ENCODE assay signal across 1 cellular context in the genomic region with DNA sequence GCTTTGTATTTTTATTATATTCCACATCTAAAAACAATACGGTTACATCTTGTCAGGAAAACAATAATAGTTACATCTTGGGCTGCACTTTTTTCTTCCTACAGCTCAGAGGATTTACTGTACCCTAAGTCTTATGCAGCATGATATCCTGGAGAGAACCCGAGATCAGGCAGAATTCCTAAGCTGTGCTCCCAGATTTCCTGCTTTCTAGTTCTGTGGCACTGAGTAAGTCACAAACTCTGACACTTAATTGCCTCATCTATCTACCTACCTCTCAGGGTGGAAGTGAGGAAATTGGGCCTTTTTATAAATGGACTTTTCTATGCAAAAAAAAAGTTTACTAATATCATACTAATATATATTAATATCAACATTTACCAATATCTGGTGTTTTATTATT.
TF ChIP-seq lines count a peak whose summit lies in the region.

No MANE protein-coding gene starts in this region.

TF ChIP-seq in WTC11, 78 proteins besides CTCF, POLR2A, EP300 and RAD21 (continued from another document):
- TF ChIP-seq, protein P1, sequence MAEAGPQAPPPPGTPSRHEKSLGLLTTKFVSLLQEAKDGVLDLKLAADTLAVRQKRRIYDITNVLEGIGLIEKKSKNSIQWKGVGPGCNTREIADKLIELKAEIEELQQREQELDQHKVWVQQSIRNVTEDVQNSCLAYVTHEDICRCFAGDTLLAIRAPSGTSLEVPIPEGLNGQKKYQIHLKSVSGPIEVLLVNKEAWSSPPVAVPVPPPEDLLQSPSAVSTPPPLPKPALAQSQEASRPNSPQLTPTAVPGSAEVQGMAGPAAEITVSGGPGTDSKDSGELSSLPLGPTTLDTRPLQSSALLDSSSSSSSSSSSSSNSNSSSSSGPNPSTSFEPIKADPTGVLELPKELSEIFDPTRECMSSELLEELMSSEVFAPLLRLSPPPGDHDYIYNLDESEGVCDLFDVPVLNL (CRISPR knock-in tag; IDR thresholded peaks at IDR 0.05; ENCODE audit: borderline replicate concordance, low read depth): no peak
- TF ChIP-seq IRF2 (CRISPR knock-in tag; IDR thresholded peaks at IDR 0.05; ENCODE audit: borderline replicate concordance, low read depth) (no peak), SP1 (CRISPR knock-in tag; conservative IDR thresholded peaks at IDR 0.05) (no peak), SOX15 (CRISPR knock-in tag; IDR thresholded peaks at IDR 0.05) (no peak), MXD4 (CRISPR knock-in tag; IDR thresholded peaks at IDR 0.05; ENCODE audit: borderline replicate concordance) (no peak)
- TF ChIP-seq, protein P2, sequence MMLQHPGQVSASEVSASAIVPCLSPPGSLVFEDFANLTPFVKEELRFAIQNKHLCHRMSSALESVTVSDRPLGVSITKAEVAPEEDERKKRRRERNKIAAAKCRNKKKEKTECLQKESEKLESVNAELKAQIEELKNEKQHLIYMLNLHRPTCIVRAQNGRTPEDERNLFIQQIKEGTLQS (CRISPR knock-in tag; conservative IDR thresholded peaks at IDR 0.05): no peak
